ENCODE assay signal across 1 cellular context in the genomic region with DNA sequence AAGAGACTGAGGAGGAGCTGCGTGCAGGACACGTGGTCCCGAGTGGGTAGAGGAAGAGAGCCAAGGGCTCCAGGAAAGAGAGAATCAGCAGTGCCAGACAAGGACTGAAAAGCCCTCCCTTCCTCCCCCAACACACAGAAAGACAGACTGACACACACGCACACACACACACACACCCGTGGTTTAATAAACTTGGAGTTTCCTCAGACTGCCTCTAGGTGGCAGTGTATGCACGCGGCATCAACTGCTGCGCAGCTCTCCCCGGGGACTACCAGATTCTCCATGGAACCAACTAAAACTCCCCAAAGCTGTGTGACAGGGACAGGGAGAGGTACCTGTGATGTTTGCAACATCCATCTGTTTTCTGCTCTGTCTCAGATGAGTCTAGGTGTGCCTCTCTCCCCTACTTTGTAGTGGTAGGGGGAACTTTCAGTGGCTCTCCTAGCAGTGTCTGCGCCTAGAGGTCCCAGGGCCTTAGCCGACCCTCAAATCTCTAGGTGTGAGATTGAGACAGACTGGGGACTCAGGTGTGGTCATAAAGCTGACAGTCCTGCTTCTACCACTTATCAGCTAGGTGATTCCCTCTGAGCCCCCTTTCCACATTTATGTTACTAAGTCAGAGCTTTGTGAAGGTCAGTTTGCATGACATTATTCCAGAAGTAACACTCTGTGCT.
TF ChIP-seq lines count a peak whose summit lies in the region.

No MANE protein-coding gene starts in this region.

TF ChIP-seq in HEK293, 187 proteins besides CTCF, POLR2A, EP300 and RAD21 (continued from another document and continues in another):
- TF ChIP-seq, protein P1, sequence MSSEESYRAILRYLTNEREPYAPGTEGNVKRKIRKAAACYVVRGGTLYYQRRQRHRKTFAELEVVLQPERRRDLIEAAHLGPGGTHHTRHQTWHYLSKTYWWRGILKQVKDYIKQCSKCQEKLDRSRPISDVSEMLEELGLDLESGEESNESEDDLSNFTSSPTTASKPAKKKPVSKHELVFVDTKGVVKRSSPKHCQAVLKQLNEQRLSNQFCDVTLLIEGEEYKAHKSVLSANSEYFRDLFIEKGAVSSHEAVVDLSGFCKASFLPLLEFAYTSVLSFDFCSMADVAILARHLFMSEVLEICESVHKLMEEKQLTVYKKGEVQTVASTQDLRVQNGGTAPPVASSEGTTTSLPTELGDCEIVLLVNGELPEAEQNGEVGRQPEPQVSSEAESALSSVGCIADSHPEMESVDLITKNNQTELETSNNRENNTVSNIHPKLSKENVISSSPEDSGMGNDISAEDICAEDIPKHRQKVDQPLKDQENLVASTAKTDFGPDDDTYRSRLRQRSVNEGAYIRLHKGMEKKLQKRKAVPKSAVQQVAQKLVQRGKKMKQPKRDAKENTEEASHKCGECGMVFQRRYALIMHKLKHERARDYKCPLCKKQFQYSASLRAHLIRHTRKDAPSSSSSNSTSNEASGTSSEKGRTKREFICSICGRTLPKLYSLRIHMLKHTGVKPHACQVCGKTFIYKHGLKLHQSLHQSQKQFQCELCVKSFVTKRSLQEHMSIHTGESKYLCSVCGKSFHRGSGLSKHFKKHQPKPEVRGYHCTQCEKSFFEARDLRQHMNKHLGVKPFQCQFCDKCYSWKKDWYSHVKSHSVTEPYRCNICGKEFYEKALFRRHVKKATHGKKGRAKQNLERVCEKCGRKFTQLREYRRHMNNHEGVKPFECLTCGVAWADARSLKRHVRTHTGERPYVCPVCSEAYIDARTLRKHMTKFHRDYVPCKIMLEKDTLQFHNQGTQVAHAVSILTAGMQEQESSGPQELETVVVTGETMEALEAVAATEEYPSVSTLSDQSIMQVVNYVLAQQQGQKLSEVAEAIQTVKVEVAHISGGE (tag by site-specific recombination; conservative IDR thresholded peaks at IDR 0.05; ENCODE audit: low read depth) = no peak
- TF ChIP-seq ZNF785 (tag by site-specific recombination; IDR thresholded peaks at IDR 0.05) (no peak), ZNF707 (tag by site-specific recombination; IDR thresholded peaks at IDR 0.05) (no peak), ZNF529 (tag by site-specific recombination; IDR thresholded peaks at IDR 0.05; ENCODE audit: insufficient replicate concordance) (no peak), ZNF600 (tag by site-specific recombination; IDR thresholded peaks at IDR 0.05) (no peak), ZNF311 (tag by site-specific recombination; IDR thresholded peaks at IDR 0.05; ENCODE audit: borderline replicate concordance) (no peak), ZNF2 (tag by site-specific recombination; IDR thresholded peaks at IDR 0.05) (peak; percentile 67; the same call in 1 of the 2 replicates), ZNF350 (tag by site-specific recombination; IDR thresholded peaks at IDR 0.05) (no peak), ZNF777 (tag by site-specific recombination; IDR thresholded peaks at IDR 0.05; ENCODE audit: borderline replicate concordance) (no peak), ZNF670 (tag by site-specific recombination; IDR thresholded peaks at IDR 0.05; ENCODE audit: low read depth) (no peak), ZNF155 (tag by site-specific recombination; IDR thresholded peaks at IDR 0.05) (no peak), ZNF37A (tag by site-specific recombination; IDR thresholded peaks at IDR 0.05) (no peak), GLI4 (tag by site-specific recombination; IDR thresholded peaks at IDR 0.05) (no peak), ZFP41 (tag by site-specific recombination; IDR thresholded peaks at IDR 0.05; ENCODE audit: borderline replicate concordance) (no peak), ZNF211 (tag by site-specific recombination; IDR thresholded peaks at IDR 0.05; ENCODE audit: low read depth) (no peak), BCL11A (tag by site-specific recombination; IDR thresholded peaks at IDR 0.05; ENCODE audit: low read depth) (no peak), ZNF184 (tag by site-specific recombination; IDR thresholded peaks at IDR 0.05) (no peak), SP7 (tag by site-specific recombination; IDR thresholded peaks at IDR 0.05) (0 out of 2 replicates have a peak, but pooled peaks have one; percentile 22), ZNF16 (tag by site-specific recombination; IDR thresholded peaks at IDR 0.05; ENCODE audit: low read depth) (no peak), ZNF830 (tag by site-specific recombination; IDR thresholded peaks at IDR 0.05; ENCODE audit: low read depth) (no peak), ZBTB20 (tag by site-specific recombination; IDR thresholded peaks at IDR 0.05) (no peak), ZSCAN16 (tag by site-specific recombination; IDR thresholded peaks at IDR 0.05) (no peak), ZNF214 (tag by site-specific recombination; IDR thresholded peaks at IDR 0.05; ENCODE audit: borderline replicate concordance) (no peak), KLF8 (tag by site-specific recombination; IDR thresholded peaks at IDR 0.05) (no peak), ZNF112 (tag by site-specific recombination; IDR thresholded peaks at IDR 0.05) (no peak), REPIN1 (tag by site-specific recombination; IDR thresholded peaks at IDR 0.05; ENCODE audit: low read depth) (no peak), ZNF544 (tag by site-specific recombination; IDR thresholded peaks at IDR 0.05) (no peak), ZNF292 (tag by site-specific recombination; IDR thresholded peaks at IDR 0.05; ENCODE audit: borderline replicate concordance, low read depth) (no peak), ZBTB8A (tag by site-specific recombination; IDR thresholded peaks at IDR 0.05) (no peak), ZNF146 (tag by site-specific recombination; IDR thresholded peaks at IDR 0.05) (no peak), PRDM1 (tag by site-specific recombination; IDR thresholded peaks at IDR 0.05) (peak; percentile 22; the same call in 1 of the 2 replicates), MZF1 (tag by site-specific recombination; IDR thresholded peaks at IDR 0.05; ENCODE audit: borderline replicate concordance) (no peak), ZBTB21 (tag by site-specific recombination; IDR thresholded peaks at IDR 0.05) (no peak), SCRT1 (tag by site-specific recombination; IDR thresholded peaks at IDR 0.05; ENCODE audit: borderline replicate concordance) (no peak), ZNF621 (tag by site-specific recombination; IDR thresholded peaks at IDR 0.05) (no peak), SP2 (tag by site-specific recombination; IDR thresholded peaks at IDR 0.05) (no peak), ZNF416 (tag by site-specific recombination; IDR thresholded peaks at IDR 0.05) (no peak), RBAK (tag by site-specific recombination; IDR thresholded peaks at IDR 0.05) (no peak), ZNF610 (tag by site-specific recombination; IDR thresholded peaks at IDR 0.05; ENCODE audit: borderline replicate concordance) (no peak), ZNF394 (tag by site-specific recombination; IDR thresholded peaks at IDR 0.05; ENCODE audit: borderline replicate concordance) (peak; percentile 24; the same call in 1 of the 2 replicates), ZIC2 (tag by site-specific recombination; IDR thresholded peaks at IDR 0.05) (no peak), GLIS2 (tag by site-specific recombination; IDR thresholded peaks at IDR 0.05) (no peak), ZNF629 (tag by site-specific recombination; IDR thresholded peaks at IDR 0.05) (no peak), ZNF48 (tag by site-specific recombination; IDR thresholded peaks at IDR 0.05) (no peak), KLF9 (tag by site-specific recombination; IDR thresholded peaks at IDR 0.05; ENCODE audit: low read depth) (no peak; the same call in 1 of the 2 replicates)
- TF ChIP-seq, protein P2, sequence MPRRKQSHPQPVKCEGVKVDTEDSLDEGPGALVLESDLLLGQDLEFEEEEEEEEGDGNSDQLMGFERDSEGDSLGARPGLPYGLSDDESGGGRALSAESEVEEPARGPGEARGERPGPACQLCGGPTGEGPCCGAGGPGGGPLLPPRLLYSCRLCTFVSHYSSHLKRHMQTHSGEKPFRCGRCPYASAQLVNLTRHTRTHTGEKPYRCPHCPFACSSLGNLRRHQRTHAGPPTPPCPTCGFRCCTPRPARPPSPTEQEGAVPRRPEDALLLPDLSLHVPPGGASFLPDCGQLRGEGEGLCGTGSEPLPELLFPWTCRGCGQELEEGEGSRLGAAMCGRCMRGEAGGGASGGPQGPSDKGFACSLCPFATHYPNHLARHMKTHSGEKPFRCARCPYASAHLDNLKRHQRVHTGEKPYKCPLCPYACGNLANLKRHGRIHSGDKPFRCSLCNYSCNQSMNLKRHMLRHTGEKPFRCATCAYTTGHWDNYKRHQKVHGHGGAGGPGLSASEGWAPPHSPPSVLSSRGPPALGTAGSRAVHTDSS (tag by site-specific recombination; IDR thresholded peaks at IDR 0.05) = no peak
- TF ChIP-seq, protein P3, sequence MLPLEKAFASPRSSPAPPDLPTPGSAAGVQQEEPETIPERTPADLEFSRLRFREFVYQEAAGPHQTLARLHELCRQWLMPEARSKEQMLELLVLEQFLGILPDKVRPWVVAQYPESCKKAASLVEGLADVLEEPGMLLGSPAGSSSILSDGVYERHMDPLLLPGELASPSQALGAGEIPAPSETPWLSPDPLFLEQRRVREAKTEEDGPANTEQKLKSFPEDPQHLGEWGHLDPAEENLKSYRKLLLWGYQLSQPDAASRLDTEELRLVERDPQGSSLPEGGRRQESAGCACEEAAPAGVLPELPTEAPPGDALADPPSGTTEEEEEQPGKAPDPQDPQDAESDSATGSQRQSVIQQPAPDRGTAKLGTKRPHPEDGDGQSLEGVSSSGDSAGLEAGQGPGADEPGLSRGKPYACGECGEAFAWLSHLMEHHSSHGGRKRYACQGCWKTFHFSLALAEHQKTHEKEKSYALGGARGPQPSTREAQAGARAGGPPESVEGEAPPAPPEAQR (tag by site-specific recombination; IDR thresholded peaks at IDR 0.05) = no peak
- TF ChIP-seq, protein P4, sequence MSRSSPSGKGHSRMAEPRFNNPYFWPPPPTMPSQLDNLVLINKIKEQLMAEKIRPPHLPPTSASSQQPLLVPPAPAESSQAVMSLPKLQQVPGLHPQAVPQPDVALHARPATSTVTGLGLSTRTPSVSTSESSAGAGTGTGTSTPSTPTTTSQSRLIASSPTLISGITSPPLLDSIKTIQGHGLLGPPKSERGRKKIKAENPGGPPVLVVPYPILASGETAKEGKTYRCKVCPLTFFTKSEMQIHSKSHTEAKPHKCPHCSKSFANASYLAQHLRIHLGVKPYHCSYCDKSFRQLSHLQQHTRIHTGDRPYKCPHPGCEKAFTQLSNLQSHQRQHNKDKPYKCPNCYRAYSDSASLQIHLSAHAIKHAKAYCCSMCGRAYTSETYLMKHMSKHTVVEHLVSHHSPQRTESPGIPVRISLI (tag by site-specific recombination; IDR thresholded peaks at IDR 0.05) = no peak
- TF ChIP-seq, protein P5, sequence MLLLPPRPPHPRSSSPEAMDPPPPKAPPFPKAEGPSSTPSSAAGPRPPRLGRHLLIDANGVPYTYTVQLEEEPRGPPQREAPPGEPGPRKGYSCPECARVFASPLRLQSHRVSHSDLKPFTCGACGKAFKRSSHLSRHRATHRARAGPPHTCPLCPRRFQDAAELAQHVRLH (tag by site-specific recombination; IDR thresholded peaks at IDR 0.05) = no peak; the same call in 1 of the 2 replicates
- TF ChIP-seq, protein P6, sequence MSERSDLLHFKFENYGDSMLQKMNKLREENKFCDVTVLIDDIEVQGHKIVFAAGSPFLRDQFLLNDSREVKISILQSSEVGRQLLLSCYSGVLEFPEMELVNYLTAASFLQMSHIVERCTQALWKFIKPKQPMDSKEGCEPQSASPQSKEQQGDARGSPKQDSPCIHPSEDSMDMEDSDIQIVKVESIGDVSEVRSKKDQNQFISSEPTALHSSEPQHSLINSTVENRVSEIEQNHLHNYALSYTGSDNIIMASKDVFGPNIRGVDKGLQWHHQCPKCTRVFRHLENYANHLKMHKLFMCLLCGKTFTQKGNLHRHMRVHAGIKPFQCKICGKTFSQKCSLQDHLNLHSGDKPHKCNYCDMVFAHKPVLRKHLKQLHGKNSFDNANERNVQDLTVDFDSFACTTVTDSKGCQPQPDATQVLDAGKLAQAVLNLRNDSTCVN (tag by site-specific recombination; optimal IDR thresholded peaks at IDR 0.05) = no peak
- TF ChIP-seq, protein P7, sequence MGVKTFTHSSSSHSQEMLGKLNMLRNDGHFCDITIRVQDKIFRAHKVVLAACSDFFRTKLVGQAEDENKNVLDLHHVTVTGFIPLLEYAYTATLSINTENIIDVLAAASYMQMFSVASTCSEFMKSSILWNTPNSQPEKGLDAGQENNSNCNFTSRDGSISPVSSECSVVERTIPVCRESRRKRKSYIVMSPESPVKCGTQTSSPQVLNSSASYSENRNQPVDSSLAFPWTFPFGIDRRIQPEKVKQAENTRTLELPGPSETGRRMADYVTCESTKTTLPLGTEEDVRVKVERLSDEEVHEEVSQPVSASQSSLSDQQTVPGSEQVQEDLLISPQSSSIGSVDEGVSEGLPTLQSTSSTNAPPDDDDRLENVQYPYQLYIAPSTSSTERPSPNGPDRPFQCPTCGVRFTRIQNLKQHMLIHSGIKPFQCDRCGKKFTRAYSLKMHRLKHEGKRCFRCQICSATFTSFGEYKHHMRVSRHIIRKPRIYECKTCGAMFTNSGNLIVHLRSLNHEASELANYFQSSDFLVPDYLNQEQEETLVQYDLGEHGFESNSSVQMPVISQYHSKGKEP (tag by site-specific recombination; IDR thresholded peaks at IDR 0.05) = no peak
- TF ChIP-seq, protein P8, sequence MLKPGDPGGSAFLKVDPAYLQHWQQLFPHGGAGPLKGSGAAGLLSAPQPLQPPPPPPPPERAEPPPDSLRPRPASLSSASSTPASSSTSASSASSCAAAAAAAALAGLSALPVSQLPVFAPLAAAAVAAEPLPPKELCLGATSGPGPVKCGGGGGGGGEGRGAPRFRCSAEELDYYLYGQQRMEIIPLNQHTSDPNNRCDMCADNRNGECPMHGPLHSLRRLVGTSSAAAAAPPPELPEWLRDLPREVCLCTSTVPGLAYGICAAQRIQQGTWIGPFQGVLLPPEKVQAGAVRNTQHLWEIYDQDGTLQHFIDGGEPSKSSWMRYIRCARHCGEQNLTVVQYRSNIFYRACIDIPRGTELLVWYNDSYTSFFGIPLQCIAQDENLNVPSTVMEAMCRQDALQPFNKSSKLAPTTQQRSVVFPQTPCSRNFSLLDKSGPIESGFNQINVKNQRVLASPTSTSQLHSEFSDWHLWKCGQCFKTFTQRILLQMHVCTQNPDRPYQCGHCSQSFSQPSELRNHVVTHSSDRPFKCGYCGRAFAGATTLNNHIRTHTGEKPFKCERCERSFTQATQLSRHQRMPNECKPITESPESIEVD (tag by site-specific recombination; IDR thresholded peaks at IDR 0.05) = no peak
- TF ChIP-seq, protein P9, sequence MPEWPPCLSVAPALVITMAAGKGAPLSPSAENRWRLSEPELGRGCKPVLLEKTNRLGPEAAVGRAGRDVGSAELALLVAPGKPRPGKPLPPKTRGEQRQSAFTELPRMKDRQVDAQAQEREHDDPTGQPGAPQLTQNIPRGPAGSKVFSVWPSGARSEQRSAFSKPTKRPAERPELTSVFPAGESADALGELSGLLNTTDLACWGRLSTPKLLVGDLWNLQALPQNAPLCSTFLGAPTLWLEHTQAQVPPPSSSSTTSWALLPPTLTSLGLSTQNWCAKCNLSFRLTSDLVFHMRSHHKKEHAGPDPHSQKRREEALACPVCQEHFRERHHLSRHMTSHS (tag by site-specific recombination; IDR thresholded peaks at IDR 0.05) = no peak
